9 cellular contexts compared by ENCODE assay signal in genomic region chr7:77796960-77797359, GRCh38. TPM values are rescaled to one million over a fixed set of nuclear protein-coding genes. Genes with fewer than 3 reads are reported as not detected.
DNase-seq lines count a peak whose midpoint lies in the region; ATAC-seq and TF ChIP-seq lines count a peak whose summit lies in the region.
"Had no signal": no experiment of that assay in that cellular context is flagged by ENCODE, and none has a peak within 500 bp of the region (broad histone marks: within the 10 kb centered on the region; RNA-seq: fewer than 3 reads in every experiment).

No MANE protein-coding gene starts in this region.

- H3K27me3 Mint-ChIP-seq in CD4-positive, alpha-beta memory T cell, result no peaks in the 10 kb centered on the region
- H3K27me3 Mint-ChIP-seq in neural progenitor cell (ENCODE audit: insufficient read depth, low read depth), result no peaks in the 10 kb centered on the region

- H3K9ac ChIP-seq in Loucy (ENCODE audit: low read depth, low read length, poor library complexity, severe bottlenecking) (peak overlapping the region; percentile 88), neural progenitor cell (peak overlapping the region; percentile 74)

- no peaks in the 10 kb centered on the region for H3K27me3 ChIP-seq in CD4-positive, alpha-beta memory T cell (ENCODE audit: insufficient read depth, low read length)
- H3K27me3 ChIP-seq in Loucy (ENCODE audit: insufficient read depth, low read length, poor library complexity, severe bottlenecking), result no peaks in the 10 kb centered on the region
- H3K27me3 ChIP-seq in ectodermal cell (ENCODE audit: control insufficient read depth, insufficient read depth, low read length, poor library complexity, severe bottlenecking), result no peaks in the 10 kb centered on the region
- H3K27me3 ChIP-seq in neural progenitor cell, result no peaks in the 10 kb centered on the region

- H3F3A ChIP-seq in Loucy (ENCODE audit: low read depth), result no peaks in the 10 kb centered on the region
- peaks cover 22% of the 10 kb centered on the region for H3F3A ChIP-seq in neural progenitor cell (ENCODE audit: low read depth)

- H3K4me2 ChIP-seq in Loucy (ENCODE audit: low read depth, low read length, poor library complexity, severe bottlenecking) (peak overlapping the region; percentile 91), neural progenitor cell (peak overlapping the region; percentile 99)

- no peak overlapping the region for H2AFZ ChIP-seq in Loucy (ENCODE audit: low read length)
- no peak overlapping the region for H2AFZ ChIP-seq in neural progenitor cell (replicated peaks)

- H3K4me1 Mint-ChIP-seq in CD4-positive, alpha-beta memory T cell, result peaks cover 40 to 71% (median 60%) of the 10 kb centered on the region in 4 donors
- H3K4me1 Mint-ChIP-seq in neural progenitor cell, result peaks cover 26% of the 10 kb centered on the region

- H3K27ac ChIP-seq in CD4-positive, alpha-beta memory T cell (ENCODE audit: low read depth, low read length), result peak overlapping the region; percentile 66
- H3K27ac ChIP-seq in ectodermal cell (ENCODE audit: insufficient read depth, low read depth, low read length, poor library complexity, severe bottlenecking) (no peak overlapping the region), neural progenitor cell (no peak overlapping the region)

- H3K9me2 ChIP-seq in Loucy (replicated peaks; ENCODE audit: low read depth, low read length), result no peaks in the 10 kb centered on the region

- H3K36me3 Mint-ChIP-seq in CD4-positive, alpha-beta memory T cell, result peaks cover 5 to 30% of the 10 kb centered on the region in 2 donors
- H3K36me3 Mint-ChIP-seq in neural progenitor cell, result peaks cover 17% of the 10 kb centered on the region

- intact Hi-C loops in CD4-positive, alpha-beta memory T cell (cut with micrococcal nuclease), result loop anchor here (5.0 to 10.0 kb wide), 2 partner anchors 105 to 138 kb away; no protein-coding TSS in a partner anchor

- H3K9me3 Mint-ChIP-seq in CD4-positive, alpha-beta memory T cell, result no peaks in the 10 kb centered on the region
- H3K9me3 Mint-ChIP-seq in neural progenitor cell, result no peaks in the 10 kb centered on the region

- H4K20me1 ChIP-seq in Loucy (ENCODE audit: insufficient read depth, low read length, poor library complexity, severe bottlenecking) (peaks cover 30% of the 10 kb centered on the region), neural progenitor cell (ENCODE audit: low read depth) (peaks cover 7% of the 10 kb centered on the region)

- TF ChIP-seq CTCF in Loucy (conservative IDR thresholded peaks at IDR 0.05; ENCODE audit: low read length) (no peak), neural progenitor cell (IDR thresholded peaks at IDR 0.05) (no peak)

- no peak for DNase-seq in CD4-positive, alpha-beta memory T cell
- DNase-seq in neural progenitor cell (ENCODE audit: low spot score) (no peak), RKO (ENCODE audit: low spot score) (no peak), GM19238 (ENCODE audit: insufficient read length, low spot score) (no peak)
- DNase-seq: kidney glomerular epithelial cell had no signal

- no peaks in the 10 kb centered on the region for H3K36me3 ChIP-seq in CD4-positive, alpha-beta memory T cell (ENCODE audit: insufficient read depth, low read length)
- H3K36me3 ChIP-seq in Loucy (ENCODE audit: insufficient read depth, low read length) (no peaks in the 10 kb centered on the region), ectodermal cell (ENCODE audit: control insufficient read depth, insufficient read depth, low read length) (no peaks in the 10 kb centered on the region), neural progenitor cell (no peaks in the 10 kb centered on the region)

- H3K4me3 ChIP-seq in CD4-positive, alpha-beta memory T cell (ENCODE audit: low read length in 2 of 2), result peak overlapping the region; percentile 82 to 96
- peak overlapping the region; percentile 92 for H3K4me3 ChIP-seq in Loucy (ENCODE audit: low read length, poor library complexity, severe bottlenecking)
- peak overlapping the region; percentile 94 for H3K4me3 ChIP-seq in ectodermal cell (ENCODE audit: insufficient read depth, low read depth, low read length)
- peak overlapping the region; percentile 85 for H3K4me3 ChIP-seq in neural progenitor cell

- WGBS in ectodermal cell, 2 experiments, result 83 to 90% methylated on average over 5 of the region's 5 CpGs

- no peak for ATAC-seq in HG02852 (IDR thresholded peaks at IDR 0.05; ENCODE audit: unreplicated experiment)
- no peak for ATAC-seq in HG03139 (IDR thresholded peaks at IDR 0.05; ENCODE audit: unreplicated experiment)

- H3K4me3 Mint-ChIP-seq in CD4-positive, alpha-beta memory T cell, result peak overlapping the region; percentile 93 to 100 (median 96)
- peak overlapping the region; percentile 98 for H3K4me3 Mint-ChIP-seq in neural progenitor cell

- CTCF ChIA-PET in CD4-positive, alpha-beta memory T cell (lab: Charles Lee; ENCODE audit: partially characterized antibody), result no interaction called here

- peak overlapping the region; percentile 61 to 99 (median 93) for H3K27ac Mint-ChIP-seq in CD4-positive, alpha-beta memory T cell
- no peak overlapping the region for H3K27ac Mint-ChIP-seq in neural progenitor cell

- POLR2A ChIA-PET in CD4-positive, alpha-beta memory T cell (lab: Charles Lee; ENCODE audit: partially characterized antibody), result interaction anchor here (1.0 to 3.2 kb wide), 2 partner anchors 36 to 107 kb away, joined by 3 to 96 read pairs; no protein-coding TSS in a partner anchor

- H3K4me1 ChIP-seq in CD4-positive, alpha-beta memory T cell (ENCODE audit: insufficient read depth, low read length), result peaks cover 53% of the 10 kb centered on the region
- H3K4me1 ChIP-seq in Loucy (ENCODE audit: insufficient read depth, low read length, poor library complexity, severe bottlenecking) (peaks cover 31% of the 10 kb centered on the region), ectodermal cell (ENCODE audit: control insufficient read depth, insufficient read depth, low read length) (peaks cover 8% of the 10 kb centered on the region), neural progenitor cell (peaks cover 13% of the 10 kb centered on the region)

- peaks cover 60% of the 10 kb centered on the region for H3K79me2 ChIP-seq in Loucy (ENCODE audit: insufficient read depth, low read length)
- H3K79me2 ChIP-seq in neural progenitor cell (ENCODE audit: low read depth), result peaks cover 74% of the 10 kb centered on the region

- no peaks in the 10 kb centered on the region for H3K9me3 ChIP-seq in CD4-positive, alpha-beta memory T cell (ENCODE audit: control insufficient read depth in 1 of 2, low read length in 2 of 2)
- H3K9me3 ChIP-seq in Loucy (ENCODE audit: insufficient read depth, low read depth, low read length) (no peaks in the 10 kb centered on the region), ectodermal cell (ENCODE audit: control insufficient read depth, low read length) (no peaks in the 10 kb centered on the region), neural progenitor cell (ENCODE audit: low read depth) (no peaks in the 10 kb centered on the region)

RNA-seq across cellular contexts. Expression of gene TMEM60, which starts 1.3 kb away (rescaled TPM):
- 10 to 100 TPM; 18.2 to 18.3 TPM for total RNA-seq in CD4-positive, alpha-beta memory T cell
- 10 to 100 TPM; 23.2 to 36.6 TPM for polyA plus RNA-seq in CD4-positive, alpha-beta memory T cell
- polyA plus RNA-seq in ectodermal cell (2013, experiment 1 of 4), result 40.8 TPM
- polyA plus RNA-seq in ectodermal cell (2013, experiment 2 of 4), result 38.8 TPM
- polyA plus RNA-seq in ectodermal cell (2013, experiment 3 of 4), result 34.1 TPM
- 35.5 TPM for polyA plus RNA-seq in ectodermal cell (2013, experiment 4 of 4)
- total RNA-seq in neural progenitor cell (ENCODE audit: low replicate concordance), result 36.8 and 42.8 TPM in 2 replicates

RNA-seq across cellular contexts. Expression of gene PHTF2, which starts 1.6 kb away (rescaled TPM):
- 10 to 100 TPM; 32.8 to 34.1 TPM for total RNA-seq in CD4-positive, alpha-beta memory T cell
- 10 to 100 TPM; 19.6 to 27.1 TPM for polyA plus RNA-seq in CD4-positive, alpha-beta memory T cell
- 25.5 TPM for polyA plus RNA-seq in ectodermal cell (2013, experiment 1 of 4)
- polyA plus RNA-seq in ectodermal cell (2013, experiment 2 of 4), result 22.5 TPM
- polyA plus RNA-seq in ectodermal cell (2013, experiment 3 of 4), result 22.5 TPM
- polyA plus RNA-seq in ectodermal cell (2013, experiment 4 of 4), result 23.9 TPM
- 33.0 and 38.6 TPM in 2 replicates for total RNA-seq in neural progenitor cell (ENCODE audit: low replicate concordance)
